In the genomic region with DNA sequence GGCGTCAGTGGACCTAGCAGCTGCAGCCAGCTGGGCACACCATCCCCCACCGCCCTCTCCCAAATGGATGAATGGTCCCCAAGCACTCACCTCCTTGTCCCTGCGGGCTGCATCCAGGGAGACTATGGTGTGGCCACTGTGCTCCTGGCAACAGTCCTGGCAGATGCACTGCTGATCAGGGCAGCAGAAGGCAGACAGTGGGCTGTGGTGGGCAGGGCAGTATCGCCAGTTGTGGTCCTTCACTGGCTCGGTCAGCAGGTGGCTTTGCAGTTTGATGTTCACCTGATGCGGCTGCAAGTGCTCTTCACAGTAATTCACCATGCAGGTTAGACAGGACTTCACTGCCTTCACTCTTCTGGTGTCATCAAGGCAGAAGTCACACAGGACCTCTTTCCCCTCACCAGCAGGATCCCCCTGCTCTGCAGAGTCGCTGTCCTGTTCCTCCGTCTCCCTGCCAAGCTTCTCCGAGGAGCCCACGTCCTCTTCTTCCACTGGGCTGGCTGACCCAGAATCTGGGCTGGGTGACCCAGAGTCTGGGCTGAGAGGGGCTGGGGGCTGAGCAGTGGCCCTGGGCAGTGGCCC, we compare ENCODE assay signal across 7 cellular contexts. TPM values are rescaled to one million over a fixed set of nuclear protein-coding genes. Genes with fewer than 3 reads are reported as not detected.
A peak's percentile ranks its signal among the peaks of the same experiment; 100 is the strongest.
DNase-seq lines count a peak whose midpoint lies in the region; TF ChIP-seq lines count a peak whose summit lies in the region.

No MANE protein-coding gene starts in this region.

- TF ChIP-seq CTCF in HFFc6 (IDR thresholded peaks at IDR 0.05) (peak; percentile 27; the same call in 1 of the 2 replicates), left ventricle myocardium inferior (IDR thresholded peaks at IDR 0.05; ENCODE audit: borderline replicate concordance) (no peak), stomach (IDR thresholded peaks at IDR 0.05) (no peak)

- peak overlapping the region; percentile 92 for H3K27ac Mint-ChIP-seq in HFFc6

- H3K9me3 Mint-ChIP-seq in HFFc6 = no peaks in the 10 kb centered on the region

- H3K4me1 Mint-ChIP-seq in HFFc6 (ENCODE audit: low read depth) = peaks cover 72% of the 10 kb centered on the region

- no peaks in the 10 kb centered on the region for H3K36me3 ChIP-seq in left ventricle myocardium inferior
- no peaks in the 10 kb centered on the region for H3K36me3 ChIP-seq in stomach

- peaks cover 4% of the 10 kb centered on the region; the same call in 1 of the 2 replicates for H3K36me3 Mint-ChIP-seq in HFFc6 (ENCODE audit: low read depth)

- DNase-seq in HFFc6 = no peak
- DNase-seq in SW480 (ENCODE audit: low spot score) = peak; percentile 70
- no peak for DNase-seq in left ventricle myocardium inferior
- no peak for DNase-seq in stomach
- DNase-seq in HuH-7 (ENCODE audit: low spot score) = no peak
- no peak for DNase-seq in epidermal melanocyte (ENCODE audit: insufficient read length, low spot score)
- no peak for DNase-seq in stimulated activated CD4-positive, alpha-beta T cell treated with anti-CD3 and anti-CD28 coated beads, Interleukin-2, amount 100 ng/mL, for 24 hours

- H3K4me3 Mint-ChIP-seq in HFFc6 = peak overlapping the region; percentile 89

- H3K4me3 ChIP-seq in left ventricle myocardium inferior = peak overlapping the region; percentile 74
- peak overlapping the region; percentile 43 to 55 (median 49) for H3K4me3 ChIP-seq in stomach

- no peak for TF ChIP-seq EP300 in stomach (IDR thresholded peaks at IDR 0.05)

- no peaks in the 10 kb centered on the region for H3K27me3 ChIP-seq in left ventricle myocardium inferior (ENCODE audit: low read depth)
- H3K27me3 ChIP-seq in stomach = no peaks in the 10 kb centered on the region

- H3K27ac ChIP-seq in left ventricle myocardium inferior (replicated peaks) (peak overlapping the region; percentile 91), stomach (peak overlapping the region; percentile 80 to 91 (median 85))

- H3K4me1 ChIP-seq in left ventricle myocardium inferior (peaks cover 53% of the 10 kb centered on the region), stomach (peaks cover 20 to 41% (median 34%) of the 10 kb centered on the region in 4 donors)

- no peaks in the 10 kb centered on the region for H3K9me3 ChIP-seq in left ventricle myocardium inferior (replicated peaks)
- H3K9me3 ChIP-seq in stomach = no peaks in the 10 kb centered on the region

- 8 to 24% (median 21%) methylated on average over 10 of the region's 10 CpGs for WGBS in stomach, 5 donors

- TF ChIP-seq POLR2A in stomach (IDR thresholded peaks at IDR 0.05) = no peak

- intact Hi-C loops in left ventricle myocardium inferior (cut with micrococcal nuclease) = no loop called here
- intact Hi-C loops in stomach (cut with DNase I; ENCODE audit: low total_unique reads) = no loop called here

- no peaks in the 10 kb centered on the region; the same call in none of the 2 replicates for H3K27me3 Mint-ChIP-seq in HFFc6 (ENCODE audit: insufficient read depth)

RNA-seq across cellular contexts. Expression of a gene that starts 31.6 kb away (rescaled TPM):
- total RNA-seq in HFFc6 (2021; fragmentation: NEBNext Ultra II Directional; extraction: Animal tissue kit (Norgen Biotek cat#: 25700)) = under 1 TPM in 2 of 6 experiments, not detected in 4; 0.30 to 0.66 TPM
- total RNA-seq in left ventricle myocardium inferior = 1.0 TPM
- total RNA-seq in stomach = 10 to 100 TPM in 2 of 5 donors, 1 to 10 TPM in 1, not detected in 2; 2.0 to 13.0 (median 11.2) TPM
- polyA plus RNA-seq in stomach = 1 to 10 TPM in 2 of 3 donors, under 1 TPM in 1; 0.31 to 2.8 (median 1.5) TPM

RNA-seq across cellular contexts. Expression of a gene that starts 33.0 kb away (rescaled TPM):
- total RNA-seq in HFFc6 (2021; fragmentation: NEBNext Ultra II Directional; extraction: Animal tissue kit (Norgen Biotek cat#: 25700)) = 10 to 100 TPM; 19.2 to 30.1 (median 27.6) TPM
- total RNA-seq in left ventricle myocardium inferior = 30.4 TPM
- total RNA-seq in stomach = 10 to 100 TPM in 4 of 5 donors, 1 to 10 TPM in 1; 1.2 to 82.9 (median 46.3) TPM
- 10 to 100 TPM; 19.4 to 70.9 (median 24.5) TPM for polyA plus RNA-seq in stomach

RNA-seq across cellular contexts. Expression of a gene that starts 48.5 kb away (rescaled TPM):
- total RNA-seq in HFFc6 (2021; fragmentation: NEBNext Ultra II Directional; extraction: Animal tissue kit (Norgen Biotek cat#: 25700)) = 10 to 100 TPM; 20.6 to 24.5 (median 22.5) TPM
- total RNA-seq in left ventricle myocardium inferior = 10.8 TPM
- total RNA-seq in stomach = 10 to 100 TPM in 3 of 5 donors, 1 to 10 TPM in 2; 4.7 to 29.4 (median 13.6) TPM
- 1 to 10 TPM; 3.5 to 5.7 (median 4.3) TPM for polyA plus RNA-seq in stomach
